1 cellular context compared by ENCODE assay signal in genomic region chr1:202164271-202165037, GRCh38.
TF ChIP-seq lines count a peak whose summit lies in the region.

No MANE protein-coding gene starts in this region.

TF ChIP-seq in HepG2, 621 proteins besides CTCF, POLR2A, EP300 and RAD21:
- TF ChIP-seq ZFP1 (CRISPR knock-in tag; IDR thresholded peaks at IDR 0.05) (no peak), MNT (IDR thresholded peaks at IDR 0.05) (peak; percentile 38; the same call in 1 of the 2 replicates)
